2 cellular contexts compared by ENCODE assay signal in the genomic region with DNA sequence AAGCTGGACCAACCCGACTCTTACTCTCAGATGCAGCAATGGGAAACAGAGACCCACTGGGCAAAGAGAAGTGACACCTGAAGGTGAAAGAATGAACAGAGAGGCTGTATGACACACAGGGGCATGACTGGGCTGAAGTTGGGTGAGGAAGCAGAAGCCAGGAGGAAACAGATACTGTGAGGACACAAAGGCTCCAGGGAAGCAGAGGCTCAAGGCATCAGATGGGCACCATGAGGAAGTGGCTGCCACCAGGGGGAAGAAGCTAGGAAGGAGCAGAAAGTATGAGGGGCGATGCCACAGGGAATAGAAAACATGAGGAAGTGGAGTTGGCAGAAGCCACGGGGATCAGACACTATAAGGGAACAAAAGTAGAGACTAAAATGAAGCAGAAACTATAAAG.
TF ChIP-seq lines count a peak whose summit lies in the region.

No MANE protein-coding gene starts in this region.

TF ChIP-seq in HEK293, 187 proteins besides CTCF, POLR2A, EP300 and RAD21 (continued from another document):
- TF ChIP-seq ZNF148 (tag by site-specific recombination; IDR thresholded peaks at IDR 0.05; ENCODE audit: borderline replicate concordance) (no peak), ZNF404 (tag by site-specific recombination; IDR thresholded peaks at IDR 0.05) (no peak), ZNF18 (tag by site-specific recombination; IDR thresholded peaks at IDR 0.05) (no peak), ZNF449 (tag by site-specific recombination; IDR thresholded peaks at IDR 0.05) (no peak), TCF7L2 (IDR thresholded peaks at IDR 0.05; ENCODE audit: borderline replicate concordance, low read depth, low read length) (no peak), INSM2 (tag by site-specific recombination; IDR thresholded peaks at IDR 0.05) (no peak), ZNF544 (tag by site-specific recombination; IDR thresholded peaks at IDR 0.05) (no peak), ZNF585B (tag by site-specific recombination; IDR thresholded peaks at IDR 0.05) (no peak), ZNF133 (tag by site-specific recombination; IDR thresholded peaks at IDR 0.05) (no peak), ZNF223 (tag by site-specific recombination; IDR thresholded peaks at IDR 0.05) (no peak), ZNF701 (tag by site-specific recombination; IDR thresholded peaks at IDR 0.05) (no peak), ZFP3 (tag by site-specific recombination; IDR thresholded peaks at IDR 0.05; ENCODE audit: low read depth) (no peak), ZNF292 (tag by site-specific recombination; IDR thresholded peaks at IDR 0.05; ENCODE audit: borderline replicate concordance, low read depth) (no peak), SP3 (tag by site-specific recombination; IDR thresholded peaks at IDR 0.05) (no peak)
- TF ChIP-seq, protein P1, sequence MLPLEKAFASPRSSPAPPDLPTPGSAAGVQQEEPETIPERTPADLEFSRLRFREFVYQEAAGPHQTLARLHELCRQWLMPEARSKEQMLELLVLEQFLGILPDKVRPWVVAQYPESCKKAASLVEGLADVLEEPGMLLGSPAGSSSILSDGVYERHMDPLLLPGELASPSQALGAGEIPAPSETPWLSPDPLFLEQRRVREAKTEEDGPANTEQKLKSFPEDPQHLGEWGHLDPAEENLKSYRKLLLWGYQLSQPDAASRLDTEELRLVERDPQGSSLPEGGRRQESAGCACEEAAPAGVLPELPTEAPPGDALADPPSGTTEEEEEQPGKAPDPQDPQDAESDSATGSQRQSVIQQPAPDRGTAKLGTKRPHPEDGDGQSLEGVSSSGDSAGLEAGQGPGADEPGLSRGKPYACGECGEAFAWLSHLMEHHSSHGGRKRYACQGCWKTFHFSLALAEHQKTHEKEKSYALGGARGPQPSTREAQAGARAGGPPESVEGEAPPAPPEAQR (tag by site-specific recombination; IDR thresholded peaks at IDR 0.05): no peak
- TF ChIP-seq, protein P2, sequence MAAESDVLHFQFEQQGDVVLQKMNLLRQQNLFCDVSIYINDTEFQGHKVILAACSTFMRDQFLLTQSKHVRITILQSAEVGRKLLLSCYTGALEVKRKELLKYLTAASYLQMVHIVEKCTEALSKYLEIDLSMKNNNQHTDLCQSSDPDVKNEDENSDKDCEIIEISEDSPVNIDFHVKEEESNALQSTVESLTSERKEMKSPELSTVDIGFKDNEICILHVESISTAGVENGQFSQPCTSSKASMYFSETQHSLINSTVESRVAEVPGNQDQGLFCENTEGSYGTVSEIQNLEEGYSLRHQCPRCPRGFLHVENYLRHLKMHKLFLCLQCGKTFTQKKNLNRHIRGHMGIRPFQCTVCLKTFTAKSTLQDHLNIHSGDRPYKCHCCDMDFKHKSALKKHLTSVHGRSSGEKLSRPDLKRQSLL (tag by site-specific recombination; IDR thresholded peaks at IDR 0.05): no peak

TF ChIP-seq in H1, 55 proteins besides CTCF, POLR2A, EP300 and RAD21 (continued from another document):
- TF ChIP-seq, protein P3, sequence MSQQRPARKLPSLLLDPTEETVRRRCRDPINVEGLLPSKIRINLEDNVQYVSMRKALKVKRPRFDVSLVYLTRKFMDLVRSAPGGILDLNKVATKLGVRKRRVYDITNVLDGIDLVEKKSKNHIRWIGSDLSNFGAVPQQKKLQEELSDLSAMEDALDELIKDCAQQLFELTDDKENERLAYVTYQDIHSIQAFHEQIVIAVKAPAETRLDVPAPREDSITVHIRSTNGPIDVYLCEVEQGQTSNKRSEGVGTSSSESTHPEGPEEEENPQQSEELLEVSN (IDR thresholded peaks at IDR 0.05): no peak
- TF ChIP-seq EGR1 (IDR thresholded peaks at IDR 0.05; ENCODE audit: borderline replicate concordance, low read depth, low read length) (no peak), RFX5 (IDR thresholded peaks at IDR 0.05; ENCODE audit: borderline replicate concordance, low read depth, low read length) (no peak), CEBPB (IDR thresholded peaks at IDR 0.05; ENCODE audit: low read depth, low read length) (no peak), ATF2 (IDR thresholded peaks at IDR 0.05; ENCODE audit: low read length) (no peak), RXRA (IDR thresholded peaks at IDR 0.05; ENCODE audit: insufficient read depth, low read depth, low read length) (no peak), KDM5A (IDR thresholded peaks at IDR 0.05; ENCODE audit: low read length) (no peak), ZNF274 (IDR thresholded peaks at IDR 0.05; ENCODE audit: borderline replicate concordance, extremely low read depth, low read length) (no peak), HDAC6 (IDR thresholded peaks at IDR 0.05; ENCODE audit: low read depth, low read length) (no peak), TAF7 (optimal IDR thresholded peaks at IDR 0.05; ENCODE audit: borderline replicate concordance, low read depth, low read length) (no peak), SIX5 (IDR thresholded peaks at IDR 0.05; ENCODE audit: low read depth, low read length) (no peak), GTF2F1 (IDR thresholded peaks at IDR 0.05; ENCODE audit: borderline replicate concordance, low read depth, low read length) (no peak), CREB1 (IDR thresholded peaks at IDR 0.05) (no peak)
